Comparison of ENCODE assay signal across 9 cellular contexts in genomic region chr11:81658722-81659121, GRCh38.
DNase-seq lines count a peak whose midpoint lies in the region; ATAC-seq, FAIRE-seq and TF ChIP-seq lines count a peak whose summit lies in the region.
"Had no signal": no experiment of that assay in that cellular context is flagged by ENCODE, and none has a peak within 500 bp of the region (broad histone marks: within the 10 kb centered on the region; RNA-seq: fewer than 3 reads in every experiment).

No MANE protein-coding gene starts in this region.

- H3K27me3 Mint-ChIP-seq in T-cell, result peaks cover 22 to 30% of the 10 kb centered on the region in 2 donors

- no peaks in the 10 kb centered on the region for H3K4me1 Mint-ChIP-seq in T-cell

- 0 out of 3 replicates have a peak, but pooled peaks have one; percentile 10 for TF ChIP-seq CTCF in A549 (IDR thresholded peaks at IDR 0.05)
- no peak for TF ChIP-seq CTCF in lower lobe of right lung (IDR thresholded peaks at IDR 0.05)

- no peak overlapping the region for H3K27ac Mint-ChIP-seq in T-cell

- DNase-seq in A549 (ENCODE audit: low read depth in 1 of 2, low spot score in 1 of 2) (peak; percentile 1 to 13), GM12891 (ENCODE audit: insufficient read length, low spot score) (no peak), SK-MEL-5 (ENCODE audit: low read depth, low spot score) (peak; percentile 43), lower lobe of right lung (no peak), DMS114 treated with DMSO at 0.1 percent for 48 hours (lab: John Stamatoyannopoulos, UW; ENCODE audit: unreplicated experiment) (no peak), T-cell (no peak)
- DNase-seq in activated T-cell treated with anti-CD3 and anti-CD28 coated beads, Interleukin-2, amount 50 U/mL, for 1 hour, result no peak

- 0% methylated on average over 1 of the region's 1 CpG for WGBS in A549 (ENCODE audit: missing lambda C conversion rate)

- H3K27me3 ChIP-seq in lower lobe of right lung (ENCODE audit: low read depth), result no peaks in the 10 kb centered on the region
- H3K27me3 ChIP-seq: adrenal gland had no signal

- no peaks in the 10 kb centered on the region for H3K36me3 ChIP-seq in lower lobe of right lung
- H3K36me3 ChIP-seq: adrenal gland had no signal

- H3K27ac ChIP-seq in A549 (no peak overlapping the region), lower lobe of right lung (no peak overlapping the region)
- H3K27ac ChIP-seq: adrenal gland had no signal

- intact Hi-C loops in lower lobe of right lung (cut with DNase I), result no loop called here

- TF ChIP-seq RAD21 in A549 (conservative IDR thresholded peaks at IDR 0.05 in 1 of 2, IDR thresholded peaks at IDR 0.05 in 1 of 2), result no peak

- ATAC-seq in A549 (no peak), HG02938 (IDR thresholded peaks at IDR 0.05; ENCODE audit: unreplicated experiment) (peak; percentile 64), lower lobe of right lung (peak; percentile 24 to 66), T-cell (replicated peaks in 1 of 4) (no peak)

- H3K4me1 ChIP-seq in A549, result no peaks in the 10 kb centered on the region
- H3K4me1 ChIP-seq in lower lobe of right lung, result no peaks in the 10 kb centered on the region
- H3K4me1 ChIP-seq: adrenal gland had no signal

- CTCF ChIA-PET in A549 (lab: Yijun Ruan, JAX) (no interaction called here), T-cell (lab: Charles Lee) (interaction anchor here in 1 of 2 donors (0.6 to 1.0 kb wide), 2 partner anchors 10 to 42 kb away, joined by 3 read pairs; no protein-coding TSS in a partner anchor)

- H3K9me3 ChIP-seq in A549 (0 out of 3 replicates have a peak, but pooled peaks cover 4% of the 10 kb centered on the region), lower lobe of right lung (peaks cover 7% of the 10 kb centered on the region)
- H3K9me3 ChIP-seq: adrenal gland had no signal

- H3K4me2 ChIP-seq in A549, result no peak overlapping the region

- POLR2A ChIA-PET in A549 (lab: Yijun Ruan, JAX) (no interaction called here), T-cell (lab: Charles Lee) (no interaction called here)

- H3K4me3 Mint-ChIP-seq in T-cell, result no peak overlapping the region

- H3K9me3 Mint-ChIP-seq in T-cell, result peaks cover 0 to 16% (median 0%) of the 10 kb centered on the region in 3 donors

- FAIRE-seq in A549 (lab: Jason Lieb, UNC), result no peak
- peak; percentile 54 for FAIRE-seq in GM12891 (lab: Jason Lieb, UNC)

- H3K4me3 ChIP-seq in A549 (no peak overlapping the region), lower lobe of right lung (no peak overlapping the region)
- H3K4me3 ChIP-seq: adrenal gland had no signal

- no peak for TF ChIP-seq POLR2A in A549 (IDR thresholded peaks at IDR 0.05; ENCODE audit: low read length)
- no peak for TF ChIP-seq POLR2A in GM12891 (IDR thresholded peaks at IDR 0.05; ENCODE audit: low read depth, low read length)

- in situ Hi-C loops in SK-MEL-5 (cut with HindIII; ENCODE audit: low pct_unique_long_range_greater_than_20kb, low sequenced_read_pairs), result no loop called here

- TF ChIP-seq EP300 in A549 (IDR thresholded peaks at IDR 0.05), result no peak

- H3K36me3 Mint-ChIP-seq in T-cell, result no peaks in the 10 kb centered on the region

TF ChIP-seq in A549, 52 proteins besides CTCF, POLR2A, EP300 and RAD21:
- TF ChIP-seq NFE2L2 (conservative IDR thresholded peaks at IDR 0.05; ENCODE audit: low read length) (no peak), POLR2AphosphoS2 (conservative IDR thresholded peaks at IDR 0.05; ENCODE audit: low read length) (no peak), ZFP36 (IDR thresholded peaks at IDR 0.05; ENCODE audit: borderline replicate concordance, partially characterized antibody) (no peak)

TF ChIP-seq in GM12891, 5 proteins besides CTCF, POLR2A, EP300 and RAD21:
- TF ChIP-seq POLR2AphosphoS5 (IDR thresholded peaks at IDR 0.05; ENCODE audit: low read depth, low read length) (no peak), POU2F2 (IDR thresholded peaks at IDR 0.05; ENCODE audit: low read depth, low read length) (no peak), TAF1 (IDR thresholded peaks at IDR 0.05; ENCODE audit: low read depth, low read length) (no peak), SPI1 (IDR thresholded peaks at IDR 0.05; ENCODE audit: low read depth, low read length) (no peak), PAX5 (IDR thresholded peaks at IDR 0.05; ENCODE audit: insufficient read depth, low read length, severe bottlenecking) (no peak)

Comparison
In these comparisons a context has a peak if more than half of its experiments do, and no peak if none do; other contexts are left out.
1. ATAC-seq: peak in HG02938 (single experiment) and lower lobe of right lung (2 of 2); none in A549 (0 of 2) and T-cell (0 of 4).
2. DNase-seq: peak in A549 (2 of 2) and SK-MEL-5 (single experiment); none in GM12891 (single experiment), lower lobe of right lung (single experiment), activated T-cell treated with anti-CD3 and anti-CD28 coated beads, Interleukin-2, amount 50 U/mL, for 1 hour (single experiment), DMS114 treated with DMSO at 0.1 percent for 48 hours (single experiment) and T-cell (0 of 34).